8 cellular contexts compared by ENCODE assay signal in the genomic region with DNA sequence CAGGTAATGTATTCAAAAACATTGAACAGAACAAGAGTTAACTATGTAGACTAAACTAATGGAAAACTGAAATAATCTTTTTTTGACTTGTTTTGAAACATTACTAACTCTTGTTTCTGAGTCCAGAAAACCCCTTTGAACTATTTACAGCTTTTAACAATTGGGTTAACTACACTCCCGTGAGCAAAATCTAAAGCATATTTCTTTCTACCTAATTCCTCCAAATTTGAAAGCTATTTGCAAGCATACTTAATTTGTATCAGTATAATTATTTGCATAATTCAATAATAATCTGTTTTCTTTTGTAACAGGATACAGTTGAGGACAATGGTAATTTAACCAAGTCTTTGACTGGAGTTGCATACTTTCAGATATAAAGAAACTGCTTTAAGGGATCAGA.
"Had no signal": no experiment of that assay in that cellular context is flagged by ENCODE, and none has a peak within 500 bp of the region (broad histone marks: within the 10 kb centered on the region; RNA-seq: fewer than 3 reads in every experiment).

No MANE protein-coding gene starts in this region.

- DNase-seq: GDM1, GF-D8 had no signal

- ATAC-seq: GM12878 had no signal

- H3K4me3 ChIP-seq: GM12878 had no signal

- FAIRE-seq: G401.6, GM12878, GM12891, GM12892, GM18507, GM19239 had no signal
